12 cellular contexts compared by ENCODE assay signal in the genomic region with DNA sequence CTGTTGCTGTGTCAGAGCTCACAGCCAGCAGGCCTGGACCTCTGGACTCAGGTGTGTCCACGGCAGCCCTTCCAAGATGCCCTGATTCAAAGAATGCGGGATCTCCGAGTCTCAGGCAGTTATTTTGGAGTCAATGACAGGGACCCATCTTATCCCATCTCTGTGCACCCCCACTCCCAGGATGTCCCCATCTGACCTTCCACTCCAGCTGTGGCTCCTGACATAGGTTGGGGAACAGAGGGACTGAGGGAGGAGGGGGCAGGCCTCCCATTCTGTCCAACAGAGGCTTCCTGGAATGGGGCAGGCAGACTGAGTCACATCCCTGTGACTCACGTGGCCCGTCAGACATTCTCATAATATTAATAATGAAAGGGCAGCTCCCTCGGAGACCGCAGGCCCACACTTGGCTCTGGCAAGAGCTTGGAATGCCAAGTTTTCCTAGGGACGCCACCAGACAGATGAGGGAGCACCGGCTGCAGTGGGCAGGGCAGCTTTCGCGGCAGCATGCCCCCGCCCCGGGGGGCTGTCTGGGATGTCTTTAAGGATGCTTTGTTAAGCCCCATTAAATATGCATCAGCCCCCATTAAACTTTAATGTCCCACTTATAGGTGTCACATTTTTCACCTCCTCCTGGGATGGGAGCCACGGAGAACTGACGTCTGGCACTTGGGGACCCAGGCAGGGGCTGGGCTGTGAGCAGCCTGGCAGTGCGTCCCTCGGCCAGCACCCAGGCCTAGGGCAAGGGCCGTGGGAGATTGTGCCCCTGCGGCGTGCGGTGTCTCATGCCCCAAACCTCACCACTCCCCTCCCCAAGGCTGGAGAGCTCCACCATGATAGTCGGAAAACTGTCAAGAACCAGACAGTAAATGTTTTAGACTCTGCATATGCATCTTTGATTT. TPM values are rescaled to one million over a fixed set of nuclear protein-coding genes. Genes with fewer than 3 reads are reported as not detected.
A peak's percentile ranks its signal among the peaks of the same experiment; 100 is the strongest.
DNase-seq lines count a peak whose midpoint lies in the region; ATAC-seq and TF ChIP-seq lines count a peak whose summit lies in the region.
"Had no signal": no experiment of that assay in that cellular context is flagged by ENCODE, and none has a peak within 500 bp of the region (broad histone marks: within the 10 kb centered on the region; RNA-seq: fewer than 3 reads in every experiment).

No MANE protein-coding gene starts in this region.

- H3K4me1 Mint-ChIP-seq in activated T-helper 17 cell treated with anti-CD3 and anti-CD28 coated beads, Interleukin-2, amount 50 U/mL, for 72 hours = peaks cover 6% of the 10 kb centered on the region
- no peaks in the 10 kb centered on the region for H3K4me1 Mint-ChIP-seq in type B pancreatic cell (ENCODE audit: unreplicated experiment)
- peaks cover 3% of the 10 kb centered on the region for H3K4me1 Mint-ChIP-seq in mesothelial cell of epicardium

- H3K9me3 Mint-ChIP-seq in activated T-helper 17 cell treated with anti-CD3 and anti-CD28 coated beads, Interleukin-2, amount 50 U/mL, for 72 hours = peaks cover 5% of the 10 kb centered on the region
- H3K9me3 Mint-ChIP-seq in type B pancreatic cell = no peaks in the 10 kb centered on the region
- H3K9me3 Mint-ChIP-seq in mesothelial cell of epicardium = peaks cover 13% of the 10 kb centered on the region

- DNase-seq in right atrium auricular region (ENCODE audit: low spot score) (peak; percentile 73), Right ventricle myocardium superior (no peak), astrocyte of the hippocampus (ENCODE audit: low read depth, low spot score) (peak; percentile 97), iris pigment epithelial cell (ENCODE audit: low read depth) (peak; percentile 92), type B pancreatic cell (ENCODE audit: extremely low spot score, unreplicated experiment) (no peak), mesothelial cell of epicardium (ENCODE audit: low spot score in 2 of 2, unreplicated experiment in 2 of 2) (no peak), gastrocnemius medialis (no peak)
- DNase-seq: NCI-H187 treated with DMSO at 0.1 percent for 48 hours; stimulated activated CD4-positive, alpha-beta T cell treated with anti-CD3 and anti-CD28 coated beads, Interleukin-1b, Interleukin-23, amount 100 ng/mL, for 48 hours had no signal

- no peaks in the 10 kb centered on the region for H3K27me3 ChIP-seq in right atrium auricular region
- H3K27me3 ChIP-seq in gastrocnemius medialis = peaks cover 0 to 4% (median 3%) of the 10 kb centered on the region in 3 donors
- H3K27me3 ChIP-seq: uterus had no signal

- no peak overlapping the region for H3K4me3 Mint-ChIP-seq in activated T-helper 17 cell treated with anti-CD3 and anti-CD28 coated beads, Interleukin-2, amount 50 U/mL, for 72 hours
- H3K4me3 Mint-ChIP-seq in type B pancreatic cell (no peak overlapping the region), mesothelial cell of epicardium (no peak overlapping the region)

- TF ChIP-seq POLR2A in gastrocnemius medialis (IDR thresholded peaks at IDR 0.05) = no peak

- H3K27ac Mint-ChIP-seq in activated T-helper 17 cell treated with anti-CD3 and anti-CD28 coated beads, Interleukin-2, amount 50 U/mL, for 72 hours = no peak overlapping the region
- H3K27ac Mint-ChIP-seq in type B pancreatic cell (no peak overlapping the region), mesothelial cell of epicardium (no peak overlapping the region)

- intact Hi-C loops in Right ventricle myocardium superior (cut with DNase I) = no loop called here
- intact Hi-C loops in gastrocnemius medialis (cut with DNase I; ENCODE audit: low total_unique reads) = no loop called here

- H3K4me1 ChIP-seq in right atrium auricular region (peaks cover 0 to 10% of the 10 kb centered on the region in 2 donors), gastrocnemius medialis (no peaks in the 10 kb centered on the region)
- H3K4me1 ChIP-seq: uterus had no signal

- H3K9me3 ChIP-seq in right atrium auricular region (peaks cover 0 to 8% of the 10 kb centered on the region in 2 donors), gastrocnemius medialis (no peaks in the 10 kb centered on the region)
- H3K9me3 ChIP-seq: uterus had no signal

- in situ Hi-C loops in gastrocnemius medialis (cut with MboI; ENCODE audit: low sequenced_read_pairs in 4 of 4) = no loop called here

- ATAC-seq in Right ventricle myocardium superior (ENCODE audit: poor library complexity) = no peak
- ATAC-seq in activated T-helper 17 cell treated with anti-CD3 and anti-CD28 coated beads, Interleukin-2, amount 50 U/mL, for 72 hours (replicated peaks) = no peak
- no peak for ATAC-seq in gastrocnemius medialis

- no peaks in the 10 kb centered on the region for H3K36me3 Mint-ChIP-seq in activated T-helper 17 cell treated with anti-CD3 and anti-CD28 coated beads, Interleukin-2, amount 50 U/mL, for 72 hours (ENCODE audit: low read depth)
- H3K36me3 Mint-ChIP-seq in type B pancreatic cell (no peaks in the 10 kb centered on the region), mesothelial cell of epicardium (peaks cover 5% of the 10 kb centered on the region)

- no peak overlapping the region for H3K4me3 ChIP-seq in right atrium auricular region
- no peak overlapping the region for H3K4me3 ChIP-seq in gastrocnemius medialis
- H3K4me3 ChIP-seq: uterus had no signal

- no peak overlapping the region for H3K27ac ChIP-seq in right atrium auricular region
- no peak overlapping the region for H3K27ac ChIP-seq in gastrocnemius medialis
- H3K27ac ChIP-seq: uterus, VCaP had no signal

- H3K36me3 ChIP-seq in right atrium auricular region (no peaks in the 10 kb centered on the region), gastrocnemius medialis (no peaks in the 10 kb centered on the region)
- H3K36me3 ChIP-seq: uterus had no signal

- no peak for TF ChIP-seq CTCF in right atrium auricular region (IDR thresholded peaks at IDR 0.05)
- no peak for TF ChIP-seq CTCF in type B pancreatic cell (conservative IDR thresholded peaks at IDR 0.05)
- TF ChIP-seq CTCF in mesothelial cell of epicardium (IDR thresholded peaks at IDR 0.05; ENCODE audit: unreplicated experiment) = no peak
- no peak for TF ChIP-seq CTCF in gastrocnemius medialis (IDR thresholded peaks at IDR 0.05 in 4 of 5, conservative IDR thresholded peaks at IDR 0.05 in 1 of 5)

- H3K27me3 Mint-ChIP-seq in activated T-helper 17 cell treated with anti-CD3 and anti-CD28 coated beads, Interleukin-2, amount 50 U/mL, for 72 hours = peaks cover 6% of the 10 kb centered on the region
- H3K27me3 Mint-ChIP-seq in type B pancreatic cell = no peaks in the 10 kb centered on the region
- no peaks in the 10 kb centered on the region for H3K27me3 Mint-ChIP-seq in mesothelial cell of epicardium (ENCODE audit: low read depth)

RNA-seq across cellular contexts. Expression of a gene that starts 23.6 kb away (rescaled TPM):
- total RNA-seq in right atrium auricular region = 1 to 10 TPM in 1 of 2 donors, under 1 TPM in 1; 0.20 to 4.6 TPM
- 0.59 TPM for total RNA-seq in Right ventricle myocardium superior
- not detected for total RNA-seq in activated T-helper 17 cell treated with anti-CD3 and anti-CD28 coated beads, Interleukin-2, amount 50 U/mL, for 72 hours
- total RNA-seq in type B pancreatic cell (ENCODE audit: low replicate concordance) = 0.53 and 0.76 TPM in 2 replicates
- total RNA-seq in mesothelial cell of epicardium = 1.5 to 2.2 TPM (median 1.8 TPM) in 3 replicates
- not detected for total RNA-seq in gastrocnemius medialis

RNA-seq across cellular contexts. Expression of a gene that starts 46.3 kb away (rescaled TPM):
- 1 to 10 TPM in 1 of 2 donors, under 1 TPM in 1; 0.56 to 1.6 TPM for total RNA-seq in right atrium auricular region
- 0.03 TPM for total RNA-seq in Right ventricle myocardium superior
- under 1 TPM; 0.11 to 0.45 TPM for total RNA-seq in activated T-helper 17 cell treated with anti-CD3 and anti-CD28 coated beads, Interleukin-2, amount 50 U/mL, for 72 hours
- total RNA-seq in type B pancreatic cell (ENCODE audit: low replicate concordance) = 0.38 and 7.2 TPM in 2 replicates
- total RNA-seq in mesothelial cell of epicardium = 18.3 to 19.5 TPM (median 18.9 TPM) in 3 replicates
- 1 to 10 TPM in 2 of 4 donors, under 1 TPM in 2; 0.07 to 1.5 (median 0.72) TPM for total RNA-seq in gastrocnemius medialis

Comparison
In these comparisons a context has a peak if more than half of its experiments do, and no peak if none do; other contexts are left out.
1. DNase-seq: peak in right atrium auricular region (single experiment), astrocyte of the hippocampus (single experiment) and iris pigment epithelial cell (single experiment); none in Right ventricle myocardium superior (single experiment), type B pancreatic cell (single experiment), mesothelial cell of epicardium (0 of 2) and gastrocnemius medialis (0 of 2).